16 cellular contexts compared by ENCODE assay signal in genomic region chr13:69580255-69580654, GRCh38.
"Had no signal": no experiment of that assay in that cellular context is flagged by ENCODE, and none has a peak within 500 bp of the region (broad histone marks: within the 10 kb centered on the region; RNA-seq: fewer than 3 reads in every experiment).

No MANE protein-coding gene starts in this region.

- H3K27me3 Mint-ChIP-seq: activated naive CD4-positive, alpha-beta T cell treated with anti-CD3 and anti-CD28 coated beads, Interleukin-2, amount 50 U/mL, for 24 hours; effector memory CD8-positive, alpha-beta T cell; memory B cell; T-helper 17 cell had no signal

- H3K4me3 ChIP-seq: left lung, ovary, suprapubic skin, upper lobe of left lung had no signal

- H3K27ac ChIP-seq: left lung, ovary, suprapubic skin, upper lobe of left lung had no signal

- H3K36me3 ChIP-seq: left lung, ovary, suprapubic skin, upper lobe of left lung had no signal

- H3K9me3 Mint-ChIP-seq: activated naive CD4-positive, alpha-beta T cell treated with anti-CD3 and anti-CD28 coated beads, Interleukin-2, amount 50 U/mL, for 24 hours had no signal

- H3K4me3 Mint-ChIP-seq: activated naive CD4-positive, alpha-beta T cell treated with anti-CD3 and anti-CD28 coated beads, Interleukin-2, amount 50 U/mL, for 24 hours; effector memory CD8-positive, alpha-beta T cell; memory B cell; nephron progenitor cell; T-helper 17 cell had no signal

- H3K4me1 Mint-ChIP-seq: activated naive CD4-positive, alpha-beta T cell treated with anti-CD3 and anti-CD28 coated beads, Interleukin-2, amount 50 U/mL, for 24 hours; memory B cell; T-helper 17 cell had no signal

- H3K4me1 ChIP-seq: left lung, suprapubic skin, upper lobe of left lung had no signal

- H3K36me3 Mint-ChIP-seq: activated naive CD4-positive, alpha-beta T cell treated with anti-CD3 and anti-CD28 coated beads, Interleukin-2, amount 50 U/mL, for 24 hours; memory B cell had no signal

- H3K9me3 ChIP-seq: left lung, ovary, upper lobe of left lung had no signal

- DNase-seq: activated CD4-positive, alpha-beta T cell treated with anti-CD3 and anti-CD28 coated beads, Interleukin-2, amount 50 U/mL, for 1 hour; activated CD4-positive, CD25-positive, alpha-beta regulatory T cell; activated T-cell treated with anti-CD3 and anti-CD28 coated beads for 4 hours; central memory CD4-positive, alpha-beta T cell; effector memory CD8-positive, alpha-beta T cell; left lung; nephron progenitor cell; ovary; stimulated activated CD4-positive, alpha-beta T cell treated with anti-CD3 and anti-CD28 coated beads, Interleukin-4, amount 100 ng/mL, for 1 hour; stimulated activated CD8-positive, alpha-beta memory T cell treated with anti-CD3 and anti-CD28 coated beads, Interleukin-4, amount 100 ng/mL, for 48 hours; stimulated activated naive CD8-positive, alpha-beta T cell treated with anti-CD3 and anti-CD28 coated beads, Interleukin-15, Interleukin-2, amounts not matched to agents 100 U/mL and 50 U/mL, for 24 hours; T-helper 17 cell; upper lobe of left lung had no signal

- H3K27me3 ChIP-seq: left lung, ovary, suprapubic skin, upper lobe of left lung had no signal

- H3K27ac Mint-ChIP-seq: activated naive CD4-positive, alpha-beta T cell treated with anti-CD3 and anti-CD28 coated beads, Interleukin-2, amount 50 U/mL, for 24 hours; effector memory CD8-positive, alpha-beta T cell; memory B cell; nephron progenitor cell; T-helper 17 cell had no signal

- ATAC-seq: effector memory CD8-positive, alpha-beta T cell; left lung; stimulated activated naive CD8-positive, alpha-beta T cell treated with anti-CD3 and anti-CD28 coated beads, Interleukin-15, Interleukin-2, amounts not matched to agents 100 U/mL and 50 U/mL, for 24 hours; T-helper 17 cell had no signal
